9 cellular contexts compared by ENCODE assay signal in genomic region chr21:44801468-44802395, GRCh38. TPM values are rescaled to one million over a fixed set of nuclear protein-coding genes. Genes with fewer than 3 reads are reported as not detected.
A peak's percentile ranks its signal among the peaks of the same experiment; 100 is the strongest.
DNase-seq lines count a peak whose midpoint lies in the region; ATAC-seq, FAIRE-seq and TF ChIP-seq lines count a peak whose summit lies in the region.
"Had no signal": no experiment of that assay in that cellular context is flagged by ENCODE, and none has a peak within 500 bp of the region (broad histone marks: within the 10 kb centered on the region; RNA-seq: fewer than 3 reads in every experiment).

A gene with protein sequence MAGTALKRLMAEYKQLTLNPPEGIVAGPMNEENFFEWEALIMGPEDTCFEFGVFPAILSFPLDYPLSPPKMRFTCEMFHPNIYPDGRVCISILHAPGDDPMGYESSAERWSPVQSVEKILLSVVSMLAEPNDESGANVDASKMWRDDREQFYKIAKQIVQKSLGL (minus strand): TSS chr21:44801820. CDS start chr21:44801748, 72 bp downstream.

- H3K23ac ChIP-seq in H1 (ENCODE audit: insufficient read length) = no peak within 1 kb of the TSS

- peak within 1 kb of the TSS; percentile 84 to 97 for H3K4me3 Mint-ChIP-seq in CD14-positive monocyte

- no peak within 1 kb of the TSS for H2BK120ac ChIP-seq in H1 (replicated peaks; ENCODE audit: low read depth, low read length)

- peaks cover 0 to 31% (median 21%) of the 10 kb centered on the region in 4 experiments; a peak in 7 of 8 replicates for H3K36me3 ChIP-seq in H1 (ENCODE audit: control insufficient read depth in 2 of 4, insufficient read depth in 4 of 4, low read length in 3 of 4)

- peak within 1 kb of the TSS; percentile 79 for H4K5ac ChIP-seq in H1 (ENCODE audit: insufficient read length, low read depth, low read length)

- H2AFZ ChIP-seq in H1 (ENCODE audit: low read length) = no peak within 1 kb of the TSS

- peak within 1 kb of the TSS; percentile 59 to 93 (median 80) for H3K4me3 ChIP-seq in H1 (ENCODE audit: extremely low read depth in 1 of 4, insufficient read depth in 2 of 4, low read depth in 3 of 4, low read length in 4 of 4)

- peaks cover 33% of the 10 kb centered on the region for H3K4me1 Mint-ChIP-seq in CD14-positive monocyte

- H3K9me3 Mint-ChIP-seq in CD14-positive monocyte = peaks cover 0 to 2% (median 0%) of the 10 kb centered on the region in 7 donors

- peak within 1 kb of the TSS; percentile 74 for H3K56ac ChIP-seq in H1 (replicated peaks; ENCODE audit: insufficient read length, low read depth, low read length)

- H2BK15ac ChIP-seq in H1 (ENCODE audit: low read length) = 0 out of 2 replicates have a peak within 1 kb of the TSS, but pooled peaks have one; percentile 47

- H3K4me1 ChIP-seq in H1 (replicated peaks in 1 of 4; ENCODE audit: control insufficient read depth in 3 of 4, insufficient read depth in 4 of 4, low read length in 3 of 4) = peaks cover 0 to 12% (median 1%) of the 10 kb centered on the region in 4 experiments; a peak in 3 of 7 replicates

- peak; percentile 15 for TF ChIP-seq CTCF in CD14-positive monocyte (IDR thresholded peaks at IDR 0.05)
- no peak for TF ChIP-seq CTCF in H1 (IDR thresholded peaks at IDR 0.05; ENCODE audit: control extremely low read depth in 1 of 3, insufficient read depth in 1 of 3, low read depth in 1 of 3, low read length in 3 of 3)

- peaks cover 13 to 45% of the 10 kb centered on the region in 2 experiments for H3K79me2 ChIP-seq in H1 (ENCODE audit: control insufficient read depth in 1 of 2, insufficient read depth in 2 of 2, low read length in 2 of 2)

- H3K4ac ChIP-seq in H1 (replicated peaks; ENCODE audit: insufficient read length, low read depth, low read length) = peak within 1 kb of the TSS; percentile 87

- peaks cover 2% of the 10 kb centered on the region; the same call in 1 of the 2 replicates for H3K79me1 ChIP-seq in H1 (ENCODE audit: low read depth, low read length)

- no peak within 1 kb of the TSS for H2BK20ac ChIP-seq in H1 (ENCODE audit: low read length)

- peak in 1 of 2 experiments; percentile 68; a peak in 1 of 3 replicates for TF ChIP-seq POLR2A in H1 (IDR thresholded peaks at IDR 0.05; ENCODE audit: control extremely low read depth in 1 of 2, low read depth in 2 of 2, low read length in 2 of 2)

- H4K8ac ChIP-seq in H1 (ENCODE audit: extremely low read depth, insufficient read depth, low read length) = peak within 1 kb of the TSS; percentile 82

- peak; percentile 88 for ATAC-seq in GM19397 (IDR thresholded peaks at IDR 0.05; ENCODE audit: unreplicated experiment)

- peak within 1 kb of the TSS; percentile 60 to 77 (median 68) for H3K9ac ChIP-seq in H1 (replicated peaks in 1 of 4; ENCODE audit: extremely low read depth in 1 of 4, low read depth in 3 of 4, low read length in 3 of 4)

- POLR2A ChIA-PET in H1 (lab: Charles Lee; ENCODE audit: partially characterized antibody) = interaction anchor here (0.6 to 8.0 kb wide), 21 partner anchors 8 to 301 kb away, joined by 3 to 72 read pairs (median 4); partner anchors contain the start of genes ITGB2, PTTG1IP and SUMO3

- H3K9me3 ChIP-seq in H1 (ENCODE audit: insufficient read depth in 2 of 2, low read depth in 1 of 2, low read length in 1 of 2) = no peaks in the 10 kb centered on the region

- H4K20me1 ChIP-seq in H1 (replicated peaks in 1 of 2; ENCODE audit: control insufficient read depth in 1 of 2, insufficient read depth in 2 of 2, low read length in 2 of 2) = peaks cover 7 to 11% of the 10 kb centered on the region in 2 experiments

- peak within 1 kb of the TSS; percentile 58 for H4K91ac ChIP-seq in H1 (replicated peaks; ENCODE audit: insufficient read length, low read length)

- peak within 1 kb of the TSS; percentile 81 to 88 for H3K4me2 ChIP-seq in H1 (ENCODE audit: insufficient read depth in 1 of 2, low read depth in 2 of 2, low read length in 2 of 2)

- peak within 1 kb of the TSS; percentile 75; the same call in 1 of the 2 replicates for H3K27ac ChIP-seq in H1 (ENCODE audit: low read depth, low read length)

- peak within 1 kb of the TSS; percentile 42 to 92 (median 84) for H3K27ac Mint-ChIP-seq in CD14-positive monocyte

- H3K18ac ChIP-seq in H1 (ENCODE audit: extremely low read depth, low read length) = no peak within 1 kb of the TSS

- FAIRE-seq in H1 (lab: Jason Lieb, UNC) = no peak
- FAIRE-seq: endometrium had no signal

- WGBS in H1 (ENCODE audit: extremely low coverage in 1 of 2, insufficient coverage in 1 of 2, insufficient read length in 1 of 2, insufficient replicate concordance in 2 of 2, low coverage in 1 of 2, low lambda C conversion rate in 2 of 2, missing lambda C conversion rate in 1 of 2), 2 experiments = 0% methylated on average over 66 of the region's 97 CpGs; no CpG with 5 or more reads in 1 of the 2 experiments

- intact Hi-C loops in CD14-positive monocyte (cut with micrococcal nuclease) = loop anchor here (2.0 to 5.0 kb wide), 4 partner anchors 15 to 121 kb away; partner anchors contain the start of gene ITGB2 (in 1 of the 2)

- H3K23me2 ChIP-seq in H1 (ENCODE audit: low read depth, low read length) = peaks cover 5% of the 10 kb centered on the region

- DNase-seq in CD14-positive monocyte (ENCODE audit: low spot score) = peak; percentile 70
- peak; percentile 52 for DNase-seq in HS-27A (ENCODE audit: low read depth)
- DNase-seq in NOMO-1 treated with dmso at 0.1 percent for 144 hours (lab: John Stamatoyannopoulos, UW; ENCODE audit: unreplicated experiment) = peak; percentile 77
- peak; percentile 71 to 83 (median 71) for DNase-seq in activated CD8-positive, alpha-beta memory T cell treated with anti-CD3 and anti-CD28 coated beads for 48 hours (ENCODE audit: low read depth in 2 of 3, low spot score in 2 of 3)
- peak in 1 of 2 experiments; percentile 91 for DNase-seq in H1 (ENCODE audit: low read depth in 1 of 2, low spot score in 2 of 2)
- peak; percentile 97 for DNase-seq in mesenteric fat pad (ENCODE audit: low spot score)
- DNase-seq in stimulated activated CD8-positive, alpha-beta memory T cell treated with anti-CD3 and anti-CD28 coated beads, Interleukin-15, amount 100 ng/mL, for 1 hour (ENCODE audit: low read depth) = peak; percentile 66

- H3K27me3 ChIP-seq in H1 (replicated peaks in 1 of 4; ENCODE audit: control insufficient read depth in 3 of 4, extremely low read depth in 1 of 4, insufficient read depth in 3 of 4, low read length in 3 of 4) = no peaks in the 10 kb centered on the region

- TF ChIP-seq RAD21 in H1 (IDR thresholded peaks at IDR 0.05 in 1 of 2, conservative IDR thresholded peaks at IDR 0.05 in 1 of 2; ENCODE audit: low read depth in 2 of 2, low read length in 2 of 2) = no peak

- no peak for TF ChIP-seq EP300 in H1 (IDR thresholded peaks at IDR 0.05; ENCODE audit: borderline replicate concordance in 1 of 2, low read depth in 2 of 2, low read length in 2 of 2)

- peak within 1 kb of the TSS; percentile 67; the same call in 1 of the 2 replicates for H2BK5ac ChIP-seq in H1 (ENCODE audit: low read depth, low read length)

- no peak within 1 kb of the TSS for H3K14ac ChIP-seq in H1 (ENCODE audit: insufficient read length)

- H2BK12ac ChIP-seq in H1 (ENCODE audit: low read depth, low read length) = no peak within 1 kb of the TSS

- H2AK5ac ChIP-seq in H1 (ENCODE audit: low read depth, low read length) = no peak within 1 kb of the TSS

- peaks cover 43 to 56% of the 10 kb centered on the region in 2 donors for H3K36me3 Mint-ChIP-seq in CD14-positive monocyte

- H3K27me3 Mint-ChIP-seq in CD14-positive monocyte (ENCODE audit: low read depth in 3 of 3) = peaks cover 0 to 2% (median 0%) of the 10 kb centered on the region in 3 donors

- CTCF ChIA-PET in H1 (lab: Charles Lee; ENCODE audit: partially characterized antibody) = interaction anchor here (0.6 to 2.5 kb wide), 14 partner anchors 8 to 306 kb away, joined by 3 to 8 read pairs (median 5); no protein-coding TSS in a partner anchor

TF ChIP-seq in H1, 55 proteins besides CTCF, POLR2A, EP300 and RAD21 (continues in another document):
- TF ChIP-seq POLR2AphosphoS5 (IDR thresholded peaks at IDR 0.05; ENCODE audit: low read depth, low read length) = peak; percentile 76
- no peak for TF ChIP-seq FOSL1 (IDR thresholded peaks at IDR 0.05; ENCODE audit: insufficient read depth, low read depth, low read length)
- peak; percentile 42; the same call in 1 of the 2 replicates for TF ChIP-seq NRF1 (IDR thresholded peaks at IDR 0.05; ENCODE audit: low read depth, low read length)
- TF ChIP-seq E2F6 (IDR thresholded peaks at IDR 0.05) = peak; percentile 87
- TF ChIP-seq TAF1 (IDR thresholded peaks at IDR 0.05; ENCODE audit: low read depth, low read length) = peak; percentile 72
- no peak for TF ChIP-seq SRF (IDR thresholded peaks at IDR 0.05; ENCODE audit: low read depth, low read length)
- TF ChIP-seq RBBP5 (IDR thresholded peaks at IDR 0.05; ENCODE audit: borderline replicate concordance, low read depth, low read length) = 0 out of 2 replicates have a peak, but pooled peaks have one; percentile 2
- TF ChIP-seq MAX (IDR thresholded peaks at IDR 0.05) = peak; percentile 98
- TF ChIP-seq SP4 (IDR thresholded peaks at IDR 0.05; ENCODE audit: low read length) = 0 out of 2 replicates have a peak, but pooled peaks have one; percentile 16
- 0 out of 2 replicates have a peak, but pooled peaks have one; percentile 20 for TF ChIP-seq TCF12 (IDR thresholded peaks at IDR 0.05; ENCODE audit: low read depth, low read length)
- no peak for TF ChIP-seq RFX5 (IDR thresholded peaks at IDR 0.05; ENCODE audit: borderline replicate concordance, low read depth, low read length)
- peak; percentile 77 for TF ChIP-seq CHD2 (IDR thresholded peaks at IDR 0.05; ENCODE audit: low read length)

RNA-seq across cellular contexts. Expression of the gene that starts here (rescaled TPM):
- polyA plus RNA-seq in CD14-positive monocyte = 10 to 100 TPM; 22.5 to 31.0 TPM
- total RNA-seq in H1 (2021; fragmentation: NEBNext Ultra II Directional; extraction: Animal tissue kit (Norgen Biotek cat#: 25700)) = 93.0 and 101 TPM in 2 replicates
- 96.3 and 145 TPM in 2 replicates for polyA plus RNA-seq in H1 (2011; rRNA removed)
- 155 TPM for polyA plus RNA-seq in H1 (2011; cell fraction: cytosol; rRNA removed)
- 199 TPM for polyA plus RNA-seq in H1 (2011; cell fraction: nucleus; rRNA removed)
- 118 to 169 TPM (median 137 TPM) in 4 replicates for polyA plus RNA-seq in H1 (2012, experiment 1 of 2)
- 37.9 TPM for polyA plus RNA-seq in H1 (2012, experiment 2 of 2)
- polyA plus RNA-seq in H1 (2013, experiment 1 of 2) = 64.7 TPM
- polyA plus RNA-seq in H1 (2013, experiment 2 of 2) = 58.9 TPM
- 140 and 150 TPM in 2 replicates for polyA minus RNA-seq in H1 (2011; rRNA and poly(A)+ RNA removed)
- 77.9 TPM for polyA minus RNA-seq in H1 (2011; cell fraction: cytosol; rRNA and poly(A)+ RNA removed)
- polyA minus RNA-seq in H1 (2011; cell fraction: nucleus; rRNA and poly(A)+ RNA removed) = 82.5 TPM
- total RNA-seq in mesenteric fat pad = 123 TPM
